8 cellular contexts compared by ENCODE assay signal in the genomic region with DNA sequence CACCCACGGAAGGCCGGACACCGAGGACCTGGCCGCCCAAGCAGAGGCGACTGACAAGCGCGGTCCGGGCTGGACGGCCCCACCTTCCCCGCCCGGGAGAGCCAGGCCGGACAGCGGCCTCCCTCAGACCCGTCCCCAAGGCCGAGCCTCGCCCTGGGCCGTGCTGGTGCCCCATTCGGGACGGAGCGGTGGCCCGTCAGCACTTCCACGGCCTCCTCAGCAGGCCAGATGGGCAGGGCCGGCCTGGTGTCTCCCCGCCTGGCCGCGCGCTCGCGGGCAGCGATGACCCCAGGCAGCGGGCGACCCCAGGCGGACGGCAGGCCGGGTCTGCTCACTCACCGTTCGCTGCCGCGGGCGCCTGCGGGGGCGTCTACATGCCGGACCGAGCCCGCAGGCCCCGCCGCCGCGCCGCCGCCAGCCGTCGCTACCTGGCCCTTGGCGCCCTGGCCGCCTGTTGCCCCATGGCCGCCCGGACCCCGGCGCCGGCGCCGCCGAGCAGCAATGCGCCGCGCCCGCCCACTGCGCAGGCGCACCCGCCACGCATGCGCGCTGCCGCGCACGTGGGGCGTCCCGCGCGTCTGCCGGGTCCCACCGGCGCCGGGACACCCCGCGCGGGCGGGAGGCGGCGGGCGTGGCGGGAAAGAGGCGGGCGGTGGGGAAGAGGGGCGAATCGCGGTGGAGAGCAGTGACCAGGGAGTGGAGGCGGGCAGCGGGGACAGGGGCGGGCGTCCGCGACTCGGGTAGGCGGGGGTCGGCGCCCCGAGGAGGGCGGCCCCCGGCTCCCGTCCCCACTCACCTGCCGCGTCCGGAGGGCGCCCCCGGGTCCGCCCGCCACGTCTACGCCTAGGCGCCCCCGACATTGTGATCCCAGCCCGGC. TPM values are rescaled to one million over a fixed set of nuclear protein-coding genes. Genes with fewer than 3 reads are reported as not detected.
DNase-seq lines count a peak whose midpoint lies in the region; ATAC-seq and TF ChIP-seq lines count a peak whose summit lies in the region.

A gene with protein sequence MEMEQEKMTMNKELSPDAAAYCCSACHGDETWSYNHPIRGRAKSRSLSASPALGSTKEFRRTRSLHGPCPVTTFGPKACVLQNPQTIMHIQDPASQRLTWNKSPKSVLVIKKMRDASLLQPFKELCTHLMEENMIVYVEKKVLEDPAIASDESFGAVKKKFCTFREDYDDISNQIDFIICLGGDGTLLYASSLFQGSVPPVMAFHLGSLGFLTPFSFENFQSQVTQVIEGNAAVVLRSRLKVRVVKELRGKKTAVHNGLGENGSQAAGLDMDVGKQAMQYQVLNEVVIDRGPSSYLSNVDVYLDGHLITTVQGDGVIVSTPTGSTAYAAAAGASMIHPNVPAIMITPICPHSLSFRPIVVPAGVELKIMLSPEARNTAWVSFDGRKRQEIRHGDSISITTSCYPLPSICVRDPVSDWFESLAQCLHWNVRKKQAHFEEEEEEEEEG (minus strand): TSS at position 521 of the 877 bp plus-strand sequence. CDS start 13,064 bp downstream, outside the sequence.

- H3K27me3 Mint-ChIP-seq in CD8-positive, alpha-beta memory T cell: peaks cover 0 to 2% of the 10 kb centered on the region in 2 donors

- ATAC-seq in GM19328 (IDR thresholded peaks at IDR 0.05; ENCODE audit: unreplicated experiment) (peak; percentile 42), HG03469 (IDR thresholded peaks at IDR 0.05; ENCODE audit: unreplicated experiment) (peak; percentile 9), gastroesophageal sphincter (peak; percentile 73)

- peaks cover 59 to 69% (median 61%) of the 10 kb centered on the region in 3 donors for H3K4me1 Mint-ChIP-seq in CD8-positive, alpha-beta memory T cell

- WGBS in gastroesophageal sphincter (ENCODE audit: low coverage in 1 of 2), 2 donors: 0% methylated on average over 2 to 5 of the region's 123 CpGs

- peak within 1 kb of the TSS; percentile 80 for H3K27ac ChIP-seq in CD8-positive, alpha-beta memory T cell (ENCODE audit: low read depth, low read length)
- H3K27ac ChIP-seq in RWPE1 (peak within 1 kb of the TSS; percentile 91), gastroesophageal sphincter (peak within 1 kb of the TSS; percentile 67 to 98 (median 96)), substantia nigra (ENCODE audit: low read depth, low read length, poor library complexity, severe bottlenecking) (peak within 1 kb of the TSS; percentile 82)

- peak within 1 kb of the TSS; percentile 65 for H3K4me3 ChIP-seq in CD8-positive, alpha-beta memory T cell (ENCODE audit: low read length)
- H3K4me3 ChIP-seq in gastroesophageal sphincter: peak within 1 kb of the TSS; percentile 53 to 90

- peaks cover 0 to 2% (median 2%) of the 10 kb centered on the region in 3 donors for H3K36me3 Mint-ChIP-seq in CD8-positive, alpha-beta memory T cell

- peak; percentile 70 to 83 (median 78) for DNase-seq in CD8-positive, alpha-beta memory T cell
- DNase-seq in RWPE1 (ENCODE audit: low spot score) (peak; percentile 71), nucleus accumbens (lab: John Stamatoyannopoulos, UW) (peak in 36 of 56 donors; percentile 18 to 77 (median 51)), substantia nigra (lab: John Stamatoyannopoulos, UW) (peak in 36 of 49 donors; percentile 24 to 82 (median 50))
- DNase-seq in activated gamma-delta T cell treated with anti-CD3 and anti-CD28 coated beads, Interleukin-2, amount 50 U/mL, for 16 hours (ENCODE audit: low read depth): peak; percentile 55

- H3K4me1 ChIP-seq in CD8-positive, alpha-beta memory T cell (ENCODE audit: insufficient read depth, low read length): peaks cover 69% of the 10 kb centered on the region
- H3K4me1 ChIP-seq in gastroesophageal sphincter: peaks cover 7 to 83% (median 52%) of the 10 kb centered on the region in 3 donors

- H3K9me3 ChIP-seq in CD8-positive, alpha-beta memory T cell (ENCODE audit: low read length): no peaks in the 10 kb centered on the region
- H3K9me3 ChIP-seq in gastroesophageal sphincter: no peaks in the 10 kb centered on the region

- POLR2A ChIA-PET in CD8-positive, alpha-beta memory T cell (lab: Charles Lee): no interaction called here
- POLR2A ChIA-PET in RWPE1 (lab: Yijun Ruan, JAX; ENCODE audit: low non-redundant PET): interaction anchor here (0.5 kb wide), 1 partner anchor 121 kb away, joined by 3 read pairs; no protein-coding TSS in a partner anchor

- H3K4me3 Mint-ChIP-seq in CD8-positive, alpha-beta memory T cell: peak within 1 kb of the TSS; percentile 85 to 94 (median 88)

- no peak for TF ChIP-seq EP300 in gastroesophageal sphincter (IDR thresholded peaks at IDR 0.05)

- H3K27ac Mint-ChIP-seq in CD8-positive, alpha-beta memory T cell: peak within 1 kb of the TSS; percentile 87 to 99 (median 95)

- no peaks in the 10 kb centered on the region for H3K36me3 ChIP-seq in CD8-positive, alpha-beta memory T cell (ENCODE audit: insufficient read depth, low read length)
- peaks cover 0 to 5% of the 10 kb centered on the region in 2 donors for H3K36me3 ChIP-seq in gastroesophageal sphincter

- no peaks in the 10 kb centered on the region for H3K9me3 Mint-ChIP-seq in CD8-positive, alpha-beta memory T cell

- TF ChIP-seq CTCF in RWPE1 (conservative IDR thresholded peaks at IDR 0.05; ENCODE audit: low read depth) (no peak; the same call in 1 of the 2 replicates), gastroesophageal sphincter (IDR thresholded peaks at IDR 0.05) (peak in 2 of 4 experiments; percentile 2 to 12)

- CTCF ChIA-PET in CD8-positive, alpha-beta memory T cell (lab: Charles Lee): no interaction called here
- CTCF ChIA-PET in RWPE1 (lab: Yijun Ruan, JAX): interaction anchor here (1.0 to 1.7 kb wide), 3 partner anchors 9 to 131 kb away, joined by 3 to 4 read pairs (median 3); no protein-coding TSS in a partner anchor

- TF ChIP-seq POLR2A in gastroesophageal sphincter (IDR thresholded peaks at IDR 0.05): peak in 1 of 2 donors; percentile 78

- H3K27me3 ChIP-seq in CD8-positive, alpha-beta memory T cell (ENCODE audit: insufficient read depth, low read length, poor library complexity, severe bottlenecking): no peaks in the 10 kb centered on the region
- H3K27me3 ChIP-seq in gastroesophageal sphincter: no peaks in the 10 kb centered on the region

RNA-seq across cellular contexts. Expression of the gene that starts here (rescaled TPM):
- total RNA-seq in CD8-positive, alpha-beta memory T cell: 10 to 100 TPM; 75.4 to 77.0 TPM
- polyA plus RNA-seq in CD8-positive, alpha-beta memory T cell: 29.9 TPM
- 10 to 100 TPM; 69.8 to 82.5 (median 73.8) TPM for total RNA-seq in gastroesophageal sphincter

Comparison
In these comparisons a context has a peak if more than half of its experiments do, and no peak if none do; other contexts are left out.
1. Peak in every context shown above with its lines: DNase-seq, ATAC-seq, H3K4me3 ChIP-seq and H3K27ac ChIP-seq.
2. ATAC-seq: peak in every context shown above with its lines; median percentile 73 in gastroesophageal sphincter; 42 in GM19328; 9 in HG03469.